ENCODE assay signal across 8 cellular contexts in genomic region chr3:47780727-47781325, GRCh38. TPM values are rescaled to one million over a fixed set of nuclear protein-coding genes. Genes with fewer than 3 reads are reported as not detected.
DNase-seq lines count a peak whose midpoint lies in the region; ATAC-seq and TF ChIP-seq lines count a peak whose summit lies in the region.

No MANE protein-coding gene starts in this region.

- no peaks in the 10 kb centered on the region for H3K27me3 ChIP-seq in IMR-90 (ENCODE audit: control insufficient read depth, insufficient read depth, low read length)
- no peaks in the 10 kb centered on the region for H3K27me3 ChIP-seq in stomach

- H3K9ac ChIP-seq in IMR-90 (ENCODE audit: low read depth, low read length), result peak overlapping the region; percentile 88

- H3K27ac ChIP-seq in IMR-90 (ENCODE audit: insufficient read depth, low read length) (peak overlapping the region; percentile 88), stomach (peak overlapping the region; percentile 95 to 98 (median 98))

- in situ Hi-C loops in IMR-90 (cut with MboI; ENCODE audit: low sequenced_read_pairs), result no loop called here

- H3K4me1 Mint-ChIP-seq in activated naive CD8-positive, alpha-beta T cell treated with anti-CD3 and anti-CD28 coated beads, Interleukin-2, amount 10 ng/mL, durations not matched to agents 7 days and 5 days, result peaks cover 23% of the 10 kb centered on the region
- peaks cover 34 to 35% of the 10 kb centered on the region in 2 donors for H3K4me1 Mint-ChIP-seq in immature natural killer cell

- peak overlapping the region; percentile 2 to 35; a peak in 3 of 4 replicates for H4K8ac ChIP-seq in IMR-90 (ENCODE audit: low read depth in 2 of 2, low read length in 2 of 2)

- peak overlapping the region; percentile 70; the same call in 1 of the 2 replicates for H3K23ac ChIP-seq in IMR-90 (ENCODE audit: low read depth, low read length)

- peaks cover 2% of the 10 kb centered on the region for H3K4me1 ChIP-seq in IMR-90 (ENCODE audit: control insufficient read depth, insufficient read depth, low read length)
- H3K4me1 ChIP-seq in stomach, result peaks cover 27 to 63% (median 49%) of the 10 kb centered on the region in 4 donors

- DNase-seq in NCI-H510A treated with DMSO at 0.1 percent for 48 hours (lab: John Stamatoyannopoulos, UW), result peak; percentile 33
- no peak for DNase-seq in NCI-H510A (lab: John Stamatoyannopoulos, UW)
- peak; percentile 32 for DNase-seq in IMR-90
- DNase-seq in activated naive CD8-positive, alpha-beta T cell treated with anti-CD3 and anti-CD28 coated beads, Interleukin-2, amount 10 ng/mL, durations not matched to agents 7 days and 5 days, result no peak
- DNase-seq in immature natural killer cell, result no peak
- DNase-seq in stomach, result no peak
- no peak for DNase-seq in DMS53 (lab: John Stamatoyannopoulos, UW)

- H3K18ac ChIP-seq in IMR-90 (ENCODE audit: low read depth, low read length), result peak overlapping the region; percentile 0; the same call in 1 of the 2 replicates

- dilution Hi-C loops in IMR-90 (cut with HindIII; ENCODE audit: low sequenced_read_pairs, unreplicated experiment), result no loop called here

- peak overlapping the region; percentile 79 for H3K4ac ChIP-seq in IMR-90 (ENCODE audit: low read depth, low read length)

- H4K20me1 ChIP-seq in IMR-90 (ENCODE audit: insufficient read depth, low read length), result peaks cover 44% of the 10 kb centered on the region

- H2AFZ ChIP-seq in IMR-90 (replicated peaks; ENCODE audit: low read length, poor library complexity), result peak overlapping the region; percentile 98

- H3K4me2 ChIP-seq in IMR-90 (ENCODE audit: low read depth, low read length), result peak overlapping the region; percentile 98

- no peaks in the 10 kb centered on the region for H3K9me3 Mint-ChIP-seq in activated naive CD8-positive, alpha-beta T cell treated with anti-CD3 and anti-CD28 coated beads, Interleukin-2, amount 10 ng/mL, durations not matched to agents 7 days and 5 days
- H3K9me3 Mint-ChIP-seq in immature natural killer cell, result no peaks in the 10 kb centered on the region

- H3K9me1 ChIP-seq in IMR-90 (ENCODE audit: insufficient read depth, low read length), result peaks cover 3% of the 10 kb centered on the region; the same call in 1 of the 2 replicates

- peak overlapping the region; percentile 61 for H3K4me3 ChIP-seq in IMR-90 (ENCODE audit: insufficient read depth, low read depth, low read length)
- H3K4me3 ChIP-seq in stomach, result peak overlapping the region; percentile 80 to 99 (median 96)

- POLR2A ChIA-PET in IMR-90 (lab: Charles Lee; ENCODE audit: unreplicated experiment), result no interaction called here
- POLR2A ChIA-PET in activated naive CD8-positive, alpha-beta T cell treated with anti-CD3 and anti-CD28 coated beads, Interleukin-2, amount 10 ng/mL, durations not matched to agents 7 days and 5 days (lab: Charles Lee), result interaction anchor here (0.8 to 1.8 kb wide), 6 partner anchors 8 to 306 kb away, joined by 3 to 8 read pairs (median 4); partner anchors contain the start of gene DHX30

- H2BK15ac ChIP-seq in IMR-90 (ENCODE audit: low read depth, low read length), result no peak overlapping the region

- no peak overlapping the region for H2BK20ac ChIP-seq in IMR-90 (ENCODE audit: low read depth, low read length)

- TSS peak; percentile 50 for BruUV-seq in IMR-90 (replicated peaks; lab: Mats Ljungman, UMichigan)

- peak overlapping the region; percentile 93 for H3K14ac ChIP-seq in IMR-90 (replicated peaks; ENCODE audit: low read depth, low read length)

- H3K4me3 Mint-ChIP-seq in activated naive CD8-positive, alpha-beta T cell treated with anti-CD3 and anti-CD28 coated beads, Interleukin-2, amount 10 ng/mL, durations not matched to agents 7 days and 5 days, result peak overlapping the region; percentile 94
- peak overlapping the region; percentile 85 to 96 (median 91) for H3K4me3 Mint-ChIP-seq in immature natural killer cell

- no peak overlapping the region for H4K91ac ChIP-seq in IMR-90 (ENCODE audit: insufficient read depth, low read depth, low read length)

- CTCF ChIA-PET in IMR-90 (lab: Yijun Ruan, JAX), result no interaction called here

- H3K27me3 Mint-ChIP-seq in activated naive CD8-positive, alpha-beta T cell treated with anti-CD3 and anti-CD28 coated beads, Interleukin-2, amount 10 ng/mL, durations not matched to agents 7 days and 5 days, result no peaks in the 10 kb centered on the region
- H3K27me3 Mint-ChIP-seq in immature natural killer cell (ENCODE audit: low read depth in 3 of 3), result peaks cover 7 to 12% (median 9%) of the 10 kb centered on the region in 3 donors

- no peak overlapping the region for H2BK120ac ChIP-seq in IMR-90 (ENCODE audit: low read depth, low read length)

- peak overlapping the region; percentile 82 for H3K27ac Mint-ChIP-seq in activated naive CD8-positive, alpha-beta T cell treated with anti-CD3 and anti-CD28 coated beads, Interleukin-2, amount 10 ng/mL, durations not matched to agents 7 days and 5 days
- H3K27ac Mint-ChIP-seq in immature natural killer cell, result peak overlapping the region; percentile 94 to 98 (median 96)

- intact Hi-C loops in IMR-90 (cut with micrococcal nuclease) (no loop called here), stomach (cut with DNase I; ENCODE audit: low total_unique reads) (no loop called here)

- H3K36me3 ChIP-seq in IMR-90 (ENCODE audit: control insufficient read depth, insufficient read depth, low read length) (0 out of 2 replicates have a peak, but pooled peaks cover 2% of the 10 kb centered on the region), stomach (no peaks in the 10 kb centered on the region)

- peak overlapping the region; percentile 83 for H2AK9ac ChIP-seq in IMR-90 (replicated peaks; ENCODE audit: low read depth, low read length, poor library complexity)

- H2BK5ac ChIP-seq in IMR-90 (ENCODE audit: low read depth, low read length, poor library complexity, severe bottlenecking), result peak overlapping the region; percentile 53

- peaks cover 1% of the 10 kb centered on the region for H3K36me3 Mint-ChIP-seq in activated naive CD8-positive, alpha-beta T cell treated with anti-CD3 and anti-CD28 coated beads, Interleukin-2, amount 10 ng/mL, durations not matched to agents 7 days and 5 days
- H3K36me3 Mint-ChIP-seq in immature natural killer cell, result no peaks in the 10 kb centered on the region

- no peak for TF ChIP-seq RAD21 in IMR-90 (IDR thresholded peaks at IDR 0.05; ENCODE audit: low read length)

- H4K5ac ChIP-seq in IMR-90 (ENCODE audit: low read depth, low read length), result 0 out of 2 replicates have a peak overlapping the region, but pooled peaks have one; percentile 5

- peak overlapping the region; percentile 36; the same call in 1 of the 2 replicates for H3K56ac ChIP-seq in IMR-90 (ENCODE audit: extremely low read depth, insufficient read depth, low read length)

- WGBS in IMR-90 (ENCODE audit: extremely low coverage in 2 of 2, insufficient read length in 1 of 2), 2 experiments, result 0% methylated on average over 6 of the region's 17 CpGs; no CpG with 5 or more reads in 1 of the 2 experiments
- WGBS in stomach, 5 donors, result 0 to 1% (median 1%) methylated on average over 17 of the region's 17 CpGs

- TF ChIP-seq CTCF in IMR-90 (conservative IDR thresholded peaks at IDR 0.05; ENCODE audit: low read depth, low read length) (no peak), stomach (IDR thresholded peaks at IDR 0.05) (no peak)

- H3K79me1 ChIP-seq in IMR-90 (ENCODE audit: low read depth in 1 of 2, low read length in 2 of 2), result peaks cover 3 to 42% of the 10 kb centered on the region in 2 experiments; a peak in 3 of 4 replicates

- TF ChIP-seq POLR2A in IMR-90 (IDR thresholded peaks at IDR 0.05; ENCODE audit: low read depth, low read length) (no peak), stomach (IDR thresholded peaks at IDR 0.05) (no peak)

- H3K9me3 ChIP-seq in IMR-90 (ENCODE audit: control insufficient read depth, insufficient read depth, low read length), result no peaks in the 10 kb centered on the region
- H3K9me3 ChIP-seq in stomach, result no peaks in the 10 kb centered on the region

- H2AK5ac ChIP-seq in IMR-90 (ENCODE audit: low read depth, low read length), result peak overlapping the region; percentile 89

- TF ChIP-seq EP300 in stomach (IDR thresholded peaks at IDR 0.05), result no peak

- ATAC-seq in IMR-90 (ENCODE audit: low read depth) (no peak; the same call in 1 of the 2 replicates), GM21381 (IDR thresholded peaks at IDR 0.05; ENCODE audit: unreplicated experiment) (no peak)
- ATAC-seq in activated naive CD8-positive, alpha-beta T cell treated with anti-CD3 and anti-CD28 coated beads, Interleukin-2, amount 10 ng/mL, durations not matched to agents 7 days and 5 days (ENCODE audit: low read depth), result no peak

TF ChIP-seq in IMR-90, 13 proteins besides CTCF, POLR2A, EP300 and RAD21:
- TF ChIP-seq NFE2L2 (IDR thresholded peaks at IDR 0.05; ENCODE audit: low read depth, low read length) (no peak), MAFK (IDR thresholded peaks at IDR 0.05; ENCODE audit: low read depth, low read length) (peak; percentile 33; the same call in 1 of the 2 replicates)
- TF ChIP-seq, protein P1, sequence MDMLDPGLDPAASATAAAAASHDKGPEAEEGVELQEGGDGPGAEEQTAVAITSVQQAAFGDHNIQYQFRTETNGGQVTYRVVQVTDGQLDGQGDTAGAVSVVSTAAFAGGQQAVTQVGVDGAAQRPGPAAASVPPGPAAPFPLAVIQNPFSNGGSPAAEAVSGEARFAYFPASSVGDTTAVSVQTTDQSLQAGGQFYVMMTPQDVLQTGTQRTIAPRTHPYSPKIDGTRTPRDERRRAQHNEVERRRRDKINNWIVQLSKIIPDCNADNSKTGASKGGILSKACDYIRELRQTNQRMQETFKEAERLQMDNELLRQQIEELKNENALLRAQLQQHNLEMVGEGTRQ (IDR thresholded peaks at IDR 0.05; ENCODE audit: low read depth, low read length), result no peak

RNA-seq across cellular contexts. Expression of gene SMARCC1, which starts 0.9 kb away (rescaled TPM):
- total RNA-seq in IMR-90 (2012; rRNA removed), result 39.6 and 51.4 TPM in 2 replicates
- 18.6 and 20.0 TPM in 2 replicates for polyA plus RNA-seq in IMR-90 (2012; rRNA removed)
- polyA plus RNA-seq in IMR-90 (2012; cell fraction: cytosol; rRNA removed), result 6.6 and 9.6 TPM in 2 replicates
- 17.9 and 20.3 TPM in 2 replicates for polyA plus RNA-seq in IMR-90 (2012; cell fraction: nucleus; rRNA removed; ENCODE audit: low replicate concordance)
- 10 to 100 TPM; 82.8 to 88.1 TPM for total RNA-seq in activated naive CD8-positive, alpha-beta T cell treated with anti-CD3 and anti-CD28 coated beads, Interleukin-2, amount 10 ng/mL, durations not matched to agents 7 days and 5 days
- polyA plus RNA-seq in immature natural killer cell, result 10 to 100 TPM; 28.4 to 85.4 (median 54.3) TPM
- 10 to 100 TPM; 19.8 to 64.3 (median 50.4) TPM for total RNA-seq in stomach
- polyA plus RNA-seq in stomach, result 10 to 100 TPM in 2 of 3 donors, 1 to 10 TPM in 1; 8.6 to 18.0 (median 16.7) TPM

RNA-seq across cellular contexts. Expression of gene DHX30, which starts 22.1 kb away (rescaled TPM):
- total RNA-seq in IMR-90 (2012; rRNA removed), result 51.7 and 57.2 TPM in 2 replicates
- 55.6 and 63.0 TPM in 2 replicates for polyA plus RNA-seq in IMR-90 (2012; rRNA removed)
- 37.1 and 45.6 TPM in 2 replicates for polyA plus RNA-seq in IMR-90 (2012; cell fraction: cytosol; rRNA removed)
- polyA plus RNA-seq in IMR-90 (2012; cell fraction: nucleus; rRNA removed; ENCODE audit: low replicate concordance), result 104 and 239 TPM in 2 replicates
- 10 to 100 TPM; 76.7 to 78.1 TPM for total RNA-seq in activated naive CD8-positive, alpha-beta T cell treated with anti-CD3 and anti-CD28 coated beads, Interleukin-2, amount 10 ng/mL, durations not matched to agents 7 days and 5 days
- polyA plus RNA-seq in immature natural killer cell, result 10 to 100 TPM; 23.2 to 44.4 (median 28.0) TPM
- 10 to 100 TPM; 40.8 to 56.2 (median 50.1) TPM for total RNA-seq in stomach
- polyA plus RNA-seq in stomach, result 10 to 100 TPM; 22.6 to 34.0 (median 26.2) TPM

Comparison
In these comparisons a context has a peak if more than half of its experiments do, and no peak if none do; other contexts are left out.
1. DNase-seq: peak in NCI-H510A treated with DMSO at 0.1 percent for 48 hours (single experiment) and IMR-90 (single experiment); none in NCI-H510A (single experiment), activated naive CD8-positive, alpha-beta T cell treated with anti-CD3 and anti-CD28 coated beads, Interleukin-2, amount 10 ng/mL, durations not matched to agents 7 days and 5 days (single experiment), immature natural killer cell (0 of 3), stomach (single experiment) and DMS53 (single experiment).